ENCODE assay signal across 16 cellular contexts in genomic region chr1:1494311-1494710, GRCh38. TPM values are rescaled to one million over a fixed set of nuclear protein-coding genes. Genes with fewer than 3 reads are reported as not detected.
DNase-seq lines count a peak whose midpoint lies in the region; ATAC-seq, FAIRE-seq and TF ChIP-seq lines count a peak whose summit lies in the region.
"Not testable (repeated sequence)": the region's sequence is repeated elsewhere in the genome, so short reads cannot be mapped to it uniquely, and the experiment has no call there.
"Had no signal": no experiment of that assay in that cellular context is flagged by ENCODE, and none has a peak within 500 bp of the region (broad histone marks: within the 10 kb centered on the region; RNA-seq: fewer than 3 reads in every experiment).

No MANE protein-coding gene starts in this region.

- TF ChIP-seq POLR2A in HepG2 (IDR thresholded peaks at IDR 0.05; ENCODE audit: insufficient read depth in 1 of 2, low read depth in 2 of 2, low read length in 2 of 2) = not testable (repeated sequence)

- H2AFZ ChIP-seq in HepG2 (ENCODE audit: low read length); osteoblast (ENCODE audit: low read length): not testable (repeated sequence)

- CTCF ChIA-PET in HepG2 (lab: Yijun Ruan, JAX; ENCODE audit: low intra/inter-chr PET ratio, low total read pairs) = not testable (repeated sequence)

- intact Hi-C loops in Right ventricle myocardium inferior (cut with DNase I); HepG2 (cut with micrococcal nuclease; ENCODE audit: unreplicated experiment): not testable (repeated sequence)

- not testable (repeated sequence) for TF ChIP-seq EP300 in HepG2 (IDR thresholded peaks at IDR 0.05; ENCODE audit: low read depth in 2 of 2, low read length in 2 of 2); HepG2 (CRISPR knock-in tag; IDR thresholded peaks at IDR 0.05; ENCODE audit: borderline replicate concordance)

- H3K4me3 ChIP-seq in RWPE2 (ENCODE audit: severe bottlenecking); HepG2 (replicated peaks in 1 of 3; ENCODE audit: insufficient read depth in 1 of 3, low read depth in 2 of 3, low read length in 3 of 3); osteoblast (ENCODE audit: insufficient read depth, low read length): not testable (repeated sequence)

- H3K36me3 Mint-ChIP-seq in stimulated activated memory B cell treated with anti-CD40 and anti-IgM and Interleukin-4, amounts not matched to agents 10 μg/mL and 1 μg/mL and 100 μg/mL, for 72 hours = peaks cover 60% of the 10 kb centered on the region

- not testable (repeated sequence) for BruUV-seq in HepG2 (replicated peaks; lab: Mats Ljungman, UMichigan)

- not testable (repeated sequence) for H3K4me2 ChIP-seq in HepG2 (ENCODE audit: low read depth, low read length); osteoblast (ENCODE audit: insufficient read depth, low read length)

- POLR2A ChIA-PET in HepG2 (lab: Yijun Ruan, JAX) = not testable (repeated sequence)

- not testable (repeated sequence) for H3K27ac Mint-ChIP-seq in stimulated activated memory B cell treated with anti-CD40 and anti-IgM and Interleukin-4, amounts not matched to agents 10 μg/mL and 1 μg/mL and 100 μg/mL, for 72 hours; stimulated activated naive CD8-positive, alpha-beta T cell treated with anti-CD3 and anti-CD28 coated beads, Interleukin-15, amount 100 ng/mL, for 72 hours

- not testable (repeated sequence) for H3K4me1 ChIP-seq in RWPE2 (ENCODE audit: insufficient read depth, poor library complexity, severe bottlenecking); HepG2 (ENCODE audit: insufficient read depth, low read length); osteoblast (ENCODE audit: insufficient read depth, low read length)

- not testable (repeated sequence) for H3K27ac ChIP-seq in RWPE2 (ENCODE audit: poor library complexity, severe bottlenecking); HepG2 (ENCODE audit: extremely low read length, insufficient read depth, low read length); osteoblast (ENCODE audit: low read depth, low read length)

- H3K79me2 ChIP-seq in HepG2 (ENCODE audit: insufficient read depth, low read length); osteoblast (ENCODE audit: insufficient read depth, low read length): not testable (repeated sequence)

- not testable (repeated sequence) for H3K9ac ChIP-seq in HepG2 (ENCODE audit: insufficient read depth, low read depth, low read length)

- not testable (repeated sequence) for H3K4me3 Mint-ChIP-seq in stimulated activated memory B cell treated with anti-CD40 and anti-IgM and Interleukin-4, amounts not matched to agents 10 μg/mL and 1 μg/mL and 100 μg/mL, for 72 hours; stimulated activated naive CD8-positive, alpha-beta T cell treated with anti-CD3 and anti-CD28 coated beads, Interleukin-15, amount 100 ng/mL, for 72 hours

- not testable (repeated sequence) for H3K4me1 Mint-ChIP-seq in stimulated activated memory B cell treated with anti-CD40 and anti-IgM and Interleukin-4, amounts not matched to agents 10 μg/mL and 1 μg/mL and 100 μg/mL, for 72 hours; stimulated activated naive CD8-positive, alpha-beta T cell treated with anti-CD3 and anti-CD28 coated beads, Interleukin-15, amount 100 ng/mL, for 72 hours

- 95% methylated on average over 17 of the region's 22 CpGs for WGBS in HepG2 (ENCODE audit: low lambda C conversion rate)

- not testable (repeated sequence) for DNase-seq in RWPE2 (ENCODE audit: low spot score); HepG2 (ENCODE audit: low spot score); stimulated activated naive CD8-positive, alpha-beta T cell treated with anti-CD3 and anti-CD28 coated beads, Interleukin-15, amount 100 ng/mL, for 72 hours
- DNase-seq in Right ventricle myocardium inferior (ENCODE audit: missing footprints) (peak; percentile 11), osteoblast (ENCODE audit: insufficient read length, low spot score, missing footprints) (peak; percentile 26)

- H3K36me3 ChIP-seq in RWPE2 (ENCODE audit: low read depth) = peaks cover 44% of the 10 kb centered on the region
- peaks cover 11 to 29% of the 10 kb centered on the region in 2 experiments; a peak in 4 of 5 replicates for H3K36me3 ChIP-seq in HepG2 (replicated peaks in 1 of 2; ENCODE audit: control insufficient read depth in 1 of 2, insufficient read depth in 2 of 2, low read length in 2 of 2)
- peaks cover 39% of the 10 kb centered on the region for H3K36me3 ChIP-seq in osteoblast (ENCODE audit: insufficient read depth, low read length)

- 0 out of 3 replicates have a peak, but pooled peaks have one; percentile 4 for ATAC-seq in RWPE2 (ENCODE audit: low read depth)
- not testable (repeated sequence) for ATAC-seq in Right ventricle myocardium inferior, HepG2
- ATAC-seq in stimulated activated memory B cell treated with anti-CD40 and anti-IgM and Interleukin-4, amounts not matched to agents 10 μg/mL and 1 μg/mL and 100 μg/mL, for 72 hours = peak; percentile 22
- peak; percentile 12 for ATAC-seq in stimulated activated naive CD8-positive, alpha-beta T cell treated with anti-CD3 and anti-CD28 coated beads, Interleukin-15, amount 100 ng/mL, for 72 hours

- FAIRE-seq in HepG2 (lab: Jason Lieb, UNC) = not testable (repeated sequence)

- in situ Hi-C loops in HepG2 (cut with HindIII; ENCODE audit: extremely low pct_ligation_motif_present, low pct_unique_long_range_greater_than_20kb) = not testable (repeated sequence)

- TF ChIP-seq CTCF in RWPE2 (IDR thresholded peaks at IDR 0.05; ENCODE audit: poor library complexity, severe bottlenecking); HepG2 (CRISPR knock-in tag; IDR thresholded peaks at IDR 0.05); osteoblast (IDR thresholded peaks at IDR 0.05; ENCODE audit: extremely low read depth, low read depth, low read length): not testable (repeated sequence)

- not testable (repeated sequence) for H3K9me3 Mint-ChIP-seq in stimulated activated memory B cell treated with anti-CD40 and anti-IgM and Interleukin-4, amounts not matched to agents 10 μg/mL and 1 μg/mL and 100 μg/mL, for 72 hours; stimulated activated naive CD8-positive, alpha-beta T cell treated with anti-CD3 and anti-CD28 coated beads, Interleukin-15, amount 100 ng/mL, for 72 hours

- not testable (repeated sequence) for H3K27me3 ChIP-seq in RWPE2 (ENCODE audit: insufficient read depth, poor library complexity, severe bottlenecking); HepG2 (ENCODE audit: control insufficient read depth in 1 of 2, insufficient read depth in 2 of 2, low read length in 2 of 2); osteoblast (ENCODE audit: insufficient read depth, low read length)

- H4K20me1 ChIP-seq in HepG2 (ENCODE audit: insufficient read depth, low read length); osteoblast (ENCODE audit: insufficient read depth, low read length): not testable (repeated sequence)

- not testable (repeated sequence) for H3K27me3 Mint-ChIP-seq in stimulated activated memory B cell treated with anti-CD40 and anti-IgM and Interleukin-4, amounts not matched to agents 10 μg/mL and 1 μg/mL and 100 μg/mL, for 72 hours; stimulated activated naive CD8-positive, alpha-beta T cell treated with anti-CD3 and anti-CD28 coated beads, Interleukin-15, amount 100 ng/mL, for 72 hours

- not testable (repeated sequence) for TF ChIP-seq RAD21 in HepG2 (CRISPR knock-in tag; IDR thresholded peaks at IDR 0.05)

- not testable (repeated sequence) for H3K9me3 ChIP-seq in RWPE2 (ENCODE audit: severe bottlenecking); HepG2 (ENCODE audit: low read length); osteoblast (ENCODE audit: low read depth, low read length)

RNA-seq across cellular contexts. Expression of gene ATAD3A, which starts 17.7 kb away (rescaled TPM):
- 17.9 TPM for total RNA-seq in Right ventricle myocardium inferior
- total RNA-seq in HepG2 (2016; rRNA removed; fragmentation: Illumina TruSeq; extraction: Trizol) = 33.4 and 49.0 TPM in 2 replicates
- total RNA-seq in HepG2 (2016; cell fraction: cytosol; rRNA removed; fragmentation: Illumina TruSeq; extraction: Trizol; ENCODE audit: low read depth) = 18.2 and 18.9 TPM in 2 replicates
- 27.6 and 52.7 TPM in 2 replicates for total RNA-seq in HepG2 (2016; cell fraction: insoluble cytoplasmic fraction; rRNA removed; fragmentation: Illumina TruSeq; extraction: Trizol)
- 38.0 and 38.8 TPM in 2 replicates for total RNA-seq in HepG2 (2016; cell fraction: membrane; rRNA removed; fragmentation: Illumina TruSeq; extraction: Trizol)
- total RNA-seq in HepG2 (2016; cell fraction: nucleus; rRNA removed; fragmentation: Illumina TruSeq; extraction: Trizol) = 30.1 and 34.5 TPM in 2 replicates
- polyA plus RNA-seq in HepG2 (2011; rRNA removed) = 10.6 and 15.5 TPM in 2 replicates
- 11.1 and 18.2 TPM in 2 replicates for polyA plus RNA-seq in HepG2 (2011; cell fraction: cytosol; rRNA removed)
- polyA plus RNA-seq in HepG2 (2011; cell fraction: nucleus; rRNA removed) = 45.2 and 49.3 TPM in 2 replicates
- polyA plus RNA-seq in HepG2 (2012) = 12.6 and 17.3 TPM in 2 replicates
- polyA plus RNA-seq in HepG2 (2016; cell fraction: cytosol; fragmentation: Illumina TruSeq; extraction: Trizol; ENCODE audit: low read depth) = 19.2 and 20.9 TPM in 2 replicates
- 33.0 and 40.7 TPM in 2 replicates for polyA plus RNA-seq in HepG2 (2016; cell fraction: insoluble cytoplasmic fraction; fragmentation: Illumina TruSeq; extraction: Trizol; ENCODE audit: low read depth)
- polyA plus RNA-seq in HepG2 (2016; cell fraction: membrane; fragmentation: Illumina TruSeq; extraction: Trizol; ENCODE audit: low read depth) = 30.9 and 31.4 TPM in 2 replicates
- 80.5 and 96.5 TPM in 2 replicates for polyA plus RNA-seq in HepG2 (2016; cell fraction: nucleus; fragmentation: Illumina TruSeq; extraction: Trizol; ENCODE audit: insufficient read depth, low read depth)
- 21.9 and 37.5 TPM in 2 replicates for polyA minus RNA-seq in HepG2 (2011; rRNA and poly(A)+ RNA removed; ENCODE audit: low replicate concordance)
- polyA minus RNA-seq in HepG2 (2011; cell fraction: cytosol; rRNA and poly(A)+ RNA removed) = 11.0 and 16.1 TPM in 2 replicates
- polyA minus RNA-seq in HepG2 (2011; cell fraction: nucleus; rRNA and poly(A)+ RNA removed) = 8.6 and 10.7 TPM in 2 replicates
- total RNA-seq in osteoblast = 18.6 and 19.9 TPM in 2 replicates

RNA-seq across cellular contexts. Expression of gene ATAD3B, which starts 22.7 kb away (rescaled TPM):
- total RNA-seq in Right ventricle myocardium inferior = 9.0 TPM
- total RNA-seq in HepG2 (2016; rRNA removed; fragmentation: Illumina TruSeq; extraction: Trizol) = 21.1 and 31.1 TPM in 2 replicates
- 26.1 and 27.7 TPM in 2 replicates for total RNA-seq in HepG2 (2016; cell fraction: cytosol; rRNA removed; fragmentation: Illumina TruSeq; extraction: Trizol; ENCODE audit: low read depth)
- 19.1 and 31.9 TPM in 2 replicates for total RNA-seq in HepG2 (2016; cell fraction: insoluble cytoplasmic fraction; rRNA removed; fragmentation: Illumina TruSeq; extraction: Trizol)
- total RNA-seq in HepG2 (2016; cell fraction: membrane; rRNA removed; fragmentation: Illumina TruSeq; extraction: Trizol) = 24.8 and 25.7 TPM in 2 replicates
- 28.8 and 34.2 TPM in 2 replicates for total RNA-seq in HepG2 (2016; cell fraction: nucleus; rRNA removed; fragmentation: Illumina TruSeq; extraction: Trizol)
- polyA plus RNA-seq in HepG2 (2011; rRNA removed) = 9.6 and 15.4 TPM in 2 replicates
- polyA plus RNA-seq in HepG2 (2011; cell fraction: cytosol; rRNA removed) = 7.3 and 12.3 TPM in 2 replicates
- 82.9 and 84.6 TPM in 2 replicates for polyA plus RNA-seq in HepG2 (2011; cell fraction: nucleus; rRNA removed)
- polyA plus RNA-seq in HepG2 (2012) = 9.1 and 14.3 TPM in 2 replicates
- polyA plus RNA-seq in HepG2 (2016; cell fraction: cytosol; fragmentation: Illumina TruSeq; extraction: Trizol; ENCODE audit: low read depth) = 11.2 and 12.2 TPM in 2 replicates
- polyA plus RNA-seq in HepG2 (2016; cell fraction: insoluble cytoplasmic fraction; fragmentation: Illumina TruSeq; extraction: Trizol; ENCODE audit: low read depth) = 22.1 and 23.9 TPM in 2 replicates
- 16.4 and 18.0 TPM in 2 replicates for polyA plus RNA-seq in HepG2 (2016; cell fraction: membrane; fragmentation: Illumina TruSeq; extraction: Trizol; ENCODE audit: low read depth)
- 108 and 128 TPM in 2 replicates for polyA plus RNA-seq in HepG2 (2016; cell fraction: nucleus; fragmentation: Illumina TruSeq; extraction: Trizol; ENCODE audit: insufficient read depth, low read depth)
- polyA minus RNA-seq in HepG2 (2011; rRNA and poly(A)+ RNA removed; ENCODE audit: low replicate concordance) = 15.4 and 54.9 TPM in 2 replicates
- polyA minus RNA-seq in HepG2 (2011; cell fraction: cytosol; rRNA and poly(A)+ RNA removed) = 8.0 and 10.3 TPM in 2 replicates
- polyA minus RNA-seq in HepG2 (2011; cell fraction: nucleus; rRNA and poly(A)+ RNA removed) = 18.0 and 21.1 TPM in 2 replicates
- 10.6 and 14.5 TPM in 2 replicates for total RNA-seq in osteoblast

RNA-seq across cellular contexts. Expression of gene ATAD3C, which starts 44.8 kb away (rescaled TPM):
- total RNA-seq in Right ventricle myocardium inferior (1.8 TPM), HepG2 (2016; rRNA removed; fragmentation: Illumina TruSeq; extraction: Trizol) (3.2 and 4.7 TPM in 2 replicates), osteoblast (under 0.01 and 0.59 TPM in 2 replicates)
- 2.4 and 4.7 TPM in 2 replicates for total RNA-seq in HepG2 (2016; cell fraction: cytosol; rRNA removed; fragmentation: Illumina TruSeq; extraction: Trizol; ENCODE audit: low read depth)
- total RNA-seq in HepG2 (2016; cell fraction: insoluble cytoplasmic fraction; rRNA removed; fragmentation: Illumina TruSeq; extraction: Trizol) = 2.7 and 3.3 TPM in 2 replicates
- total RNA-seq in HepG2 (2016; cell fraction: membrane; rRNA removed; fragmentation: Illumina TruSeq; extraction: Trizol) = 5.4 and 8.1 TPM in 2 replicates
- total RNA-seq in HepG2 (2016; cell fraction: nucleus; rRNA removed; fragmentation: Illumina TruSeq; extraction: Trizol) = 1.2 and 2.1 TPM in 2 replicates
- polyA plus RNA-seq in HepG2 (2011; rRNA removed) = 2.4 and 3.5 TPM in 2 replicates
- polyA plus RNA-seq in HepG2 (2011; cell fraction: cytosol; rRNA removed) = 3.5 and 3.6 TPM in 2 replicates
- 1.7 and 1.9 TPM in 2 replicates for polyA plus RNA-seq in HepG2 (2011; cell fraction: nucleus; rRNA removed)
- polyA plus RNA-seq in HepG2 (2012) = 3.2 and 4.4 TPM in 2 replicates
- polyA plus RNA-seq in HepG2 (2016; cell fraction: cytosol; fragmentation: Illumina TruSeq; extraction: Trizol; ENCODE audit: low read depth) = 5.2 and 8.6 TPM in 2 replicates
- polyA plus RNA-seq in HepG2 (2016; cell fraction: insoluble cytoplasmic fraction; fragmentation: Illumina TruSeq; extraction: Trizol; ENCODE audit: low read depth) = 4.6 and 4.8 TPM in 2 replicates
- polyA plus RNA-seq in HepG2 (2016; cell fraction: membrane; fragmentation: Illumina TruSeq; extraction: Trizol; ENCODE audit: low read depth) = 8.3 TPM in 2 replicates
- polyA plus RNA-seq in HepG2 (2016; cell fraction: nucleus; fragmentation: Illumina TruSeq; extraction: Trizol; ENCODE audit: insufficient read depth, low read depth) = 1.5 and 1.9 TPM in 2 replicates
- 0.96 TPM in 1 of 2 replicates, not detected in the other for polyA minus RNA-seq in HepG2 (2011; rRNA and poly(A)+ RNA removed; ENCODE audit: low replicate concordance)
- polyA minus RNA-seq in HepG2 (2011; cell fraction: cytosol; rRNA and poly(A)+ RNA removed) = 0.97 and 2.1 TPM in 2 replicates
- 0.39 and 0.75 TPM in 2 replicates for polyA minus RNA-seq in HepG2 (2011; cell fraction: nucleus; rRNA and poly(A)+ RNA removed)
- total RNA-seq: A172 had no signal
- polyA plus RNA-seq: A549, AG04450, CD14-positive monocyte had no signal

RNA-seq across cellular contexts. Expression of gene TMEM240, which starts 46.1 kb away (rescaled TPM):
- total RNA-seq in Right ventricle myocardium inferior = 6.9 TPM
- total RNA-seq in HepG2 (2016; rRNA removed; fragmentation: Illumina TruSeq; extraction: Trizol) = not detected in 2 replicates
- not detected in 2 replicates for total RNA-seq in HepG2 (2016; cell fraction: cytosol; rRNA removed; fragmentation: Illumina TruSeq; extraction: Trizol; ENCODE audit: low read depth)
- not detected in 2 replicates for total RNA-seq in HepG2 (2016; cell fraction: insoluble cytoplasmic fraction; rRNA removed; fragmentation: Illumina TruSeq; extraction: Trizol)
- total RNA-seq in HepG2 (2016; cell fraction: membrane; rRNA removed; fragmentation: Illumina TruSeq; extraction: Trizol) = not detected in 2 replicates
- not detected in 2 replicates for total RNA-seq in HepG2 (2016; cell fraction: nucleus; rRNA removed; fragmentation: Illumina TruSeq; extraction: Trizol)
- polyA plus RNA-seq in HepG2 (2011; rRNA removed) = 0.17 and 0.21 TPM in 2 replicates
- 0.17 TPM in 1 of 2 replicates, not detected in the other for polyA plus RNA-seq in HepG2 (2011; cell fraction: cytosol; rRNA removed)
- 3.9 and 4.5 TPM in 2 replicates for polyA plus RNA-seq in HepG2 (2011; cell fraction: nucleus; rRNA removed)
- 0.58 and 1.1 TPM in 2 replicates for polyA plus RNA-seq in HepG2 (2012)
- not detected in 2 replicates for polyA plus RNA-seq in HepG2 (2016; cell fraction: cytosol; fragmentation: Illumina TruSeq; extraction: Trizol; ENCODE audit: low read depth)
- polyA plus RNA-seq in HepG2 (2016; cell fraction: insoluble cytoplasmic fraction; fragmentation: Illumina TruSeq; extraction: Trizol; ENCODE audit: low read depth) = 0.34 TPM in 1 of 2 replicates, not detected in the other
- polyA plus RNA-seq in HepG2 (2016; cell fraction: membrane; fragmentation: Illumina TruSeq; extraction: Trizol; ENCODE audit: low read depth) = not detected in 2 replicates
- polyA plus RNA-seq in HepG2 (2016; cell fraction: nucleus; fragmentation: Illumina TruSeq; extraction: Trizol; ENCODE audit: insufficient read depth, low read depth) = 0.90 TPM in 1 of 2 replicates, not detected in the other
- polyA minus RNA-seq in HepG2 (2011; rRNA and poly(A)+ RNA removed; ENCODE audit: low replicate concordance) = not detected in 2 replicates
- not detected in 2 replicates for polyA minus RNA-seq in HepG2 (2011; cell fraction: cytosol; rRNA and poly(A)+ RNA removed)
- not detected in 2 replicates for polyA minus RNA-seq in HepG2 (2011; cell fraction: nucleus; rRNA and poly(A)+ RNA removed)
- 1.8 and 2.7 TPM in 2 replicates for total RNA-seq in osteoblast
- total RNA-seq: A172; CD4-positive, CD25-positive, alpha-beta regulatory T cell had no signal
- polyA plus RNA-seq: CD14-positive monocyte; CD4-positive, alpha-beta memory T cell; CD4-positive, CD25-positive, alpha-beta regulatory T cell; CD8-positive, alpha-beta memory T cell had no signal

RNA-seq across cellular contexts. Expression of gene VWA1, which starts 58.8 kb away (rescaled TPM):
- total RNA-seq in Right ventricle myocardium inferior (20.5 TPM), HepG2 (2016; rRNA removed; fragmentation: Illumina TruSeq; extraction: Trizol) (25.1 and 57.5 TPM in 2 replicates), osteoblast (2.4 and 4.3 TPM in 2 replicates)
- total RNA-seq in HepG2 (2016; cell fraction: cytosol; rRNA removed; fragmentation: Illumina TruSeq; extraction: Trizol; ENCODE audit: low read depth) = 4.5 and 4.7 TPM in 2 replicates
- 23.6 and 57.6 TPM in 2 replicates for total RNA-seq in HepG2 (2016; cell fraction: insoluble cytoplasmic fraction; rRNA removed; fragmentation: Illumina TruSeq; extraction: Trizol)
- total RNA-seq in HepG2 (2016; cell fraction: membrane; rRNA removed; fragmentation: Illumina TruSeq; extraction: Trizol) = 12.5 and 16.0 TPM in 2 replicates
- total RNA-seq in HepG2 (2016; cell fraction: nucleus; rRNA removed; fragmentation: Illumina TruSeq; extraction: Trizol) = 51.4 and 68.6 TPM in 2 replicates
- polyA plus RNA-seq in HepG2 (2011; rRNA removed) = 40.9 and 61.3 TPM in 2 replicates
- 31.3 and 57.3 TPM in 2 replicates for polyA plus RNA-seq in HepG2 (2011; cell fraction: cytosol; rRNA removed)
- 80.8 and 81.7 TPM in 2 replicates for polyA plus RNA-seq in HepG2 (2011; cell fraction: nucleus; rRNA removed)
- polyA plus RNA-seq in HepG2 (2012) = 28.6 and 31.7 TPM in 2 replicates
- 6.7 and 8.2 TPM in 2 replicates for polyA plus RNA-seq in HepG2 (2016; cell fraction: cytosol; fragmentation: Illumina TruSeq; extraction: Trizol; ENCODE audit: low read depth)
- 32.1 and 34.9 TPM in 2 replicates for polyA plus RNA-seq in HepG2 (2016; cell fraction: insoluble cytoplasmic fraction; fragmentation: Illumina TruSeq; extraction: Trizol; ENCODE audit: low read depth)
- polyA plus RNA-seq in HepG2 (2016; cell fraction: membrane; fragmentation: Illumina TruSeq; extraction: Trizol; ENCODE audit: low read depth) = 16.7 and 17.0 TPM in 2 replicates
- polyA plus RNA-seq in HepG2 (2016; cell fraction: nucleus; fragmentation: Illumina TruSeq; extraction: Trizol; ENCODE audit: insufficient read depth, low read depth) = 140 and 151 TPM in 2 replicates
- 0.05 and 92.8 TPM in 2 replicates for polyA minus RNA-seq in HepG2 (2011; rRNA and poly(A)+ RNA removed; ENCODE audit: low replicate concordance)
- polyA minus RNA-seq in HepG2 (2011; cell fraction: cytosol; rRNA and poly(A)+ RNA removed) = 48.6 and 49.4 TPM in 2 replicates
- 12.6 and 15.8 TPM in 2 replicates for polyA minus RNA-seq in HepG2 (2011; cell fraction: nucleus; rRNA and poly(A)+ RNA removed)
- total RNA-seq: B cell; CD4-positive, alpha-beta memory T cell; CD4-positive, alpha-beta T cell; CD4-positive, CD25-positive, alpha-beta regulatory T cell; CD8-positive, alpha-beta T cell had no signal
- polyA plus RNA-seq: CD14-positive monocyte; CD4-positive, alpha-beta memory T cell; CD4-positive, CD25-positive, alpha-beta regulatory T cell; CD8-positive, alpha-beta memory T cell had no signal
